ENCODE assay signal across 9 cellular contexts in genomic region chr1:33768106-33768505, GRCh38.
"Had no signal": no experiment of that assay in that cellular context is flagged by ENCODE, and none has a peak within 500 bp of the region (broad histone marks: within the 10 kb centered on the region; RNA-seq: fewer than 3 reads in every experiment).

No MANE protein-coding gene starts in this region.

- DNase-seq: GM23248, GOT3, H7, H9, HCEC 1CT, HFFc6 had no signal

- H3K4me3 ChIP-seq: GM23248, GM23338, HAP-1 had no signal

- ATAC-seq: GM23338, HCT116 had no signal

- H3K27ac ChIP-seq: GM23248 had no signal

- H3K4me2 ChIP-seq: GM23338 had no signal

- H3K9ac ChIP-seq: GM23248 had no signal

- H2AFZ ChIP-seq: GM23248, GM23338 had no signal

- H3K36me3 ChIP-seq: HAP-1 had no signal

- H3K9me3 ChIP-seq: HAP-1 had no signal

- H3K4me1 ChIP-seq: HAP-1 had no signal
